Comparison of ENCODE assay signal across 8 cellular contexts in genomic region chr5:131164161-131164930, GRCh38.
DNase-seq lines count a peak whose midpoint lies in the region; ATAC-seq, FAIRE-seq and TF ChIP-seq lines count a peak whose summit lies in the region.

No MANE protein-coding gene starts in this region.

- H3K4me3 ChIP-seq in fibroblast of pulmonary artery (replicated peaks; ENCODE audit: low read depth, low read length) = peak overlapping the region; percentile 96

- no peaks in the 10 kb centered on the region for H3K9me3 Mint-ChIP-seq in nephron
- H3K9me3 Mint-ChIP-seq in stimulated activated naive CD8-positive, alpha-beta T cell treated with anti-CD3 and anti-CD28 coated beads, Interleukin-15, amount 100 ng/mL, for 72 hours = no peaks in the 10 kb centered on the region

- H3K27ac Mint-ChIP-seq in nephron = peak overlapping the region; percentile 96 to 98 (median 97)
- peak overlapping the region; percentile 96 to 97 for H3K27ac Mint-ChIP-seq in stimulated activated naive CD8-positive, alpha-beta T cell treated with anti-CD3 and anti-CD28 coated beads, Interleukin-15, amount 100 ng/mL, for 72 hours

- TF ChIP-seq CTCF in fibroblast of pulmonary artery (IDR thresholded peaks at IDR 0.05; ENCODE audit: low read length, missing control alignments) (no peak), nephron (IDR thresholded peaks at IDR 0.05; ENCODE audit: unreplicated experiment in 3 of 3) (no peak)

- ATAC-seq in GM21360 (IDR thresholded peaks at IDR 0.05; ENCODE audit: unreplicated experiment) = peak; percentile 65
- ATAC-seq in stimulated activated naive CD8-positive, alpha-beta T cell treated with anti-CD3 and anti-CD28 coated beads, Interleukin-15, amount 100 ng/mL, for 72 hours = peak; percentile 81

- H3K4me1 Mint-ChIP-seq in nephron = peaks cover 32% of the 10 kb centered on the region
- peaks cover 57% of the 10 kb centered on the region for H3K4me1 Mint-ChIP-seq in stimulated activated naive CD8-positive, alpha-beta T cell treated with anti-CD3 and anti-CD28 coated beads, Interleukin-15, amount 100 ng/mL, for 72 hours

- no peak for FAIRE-seq in RCC 7860 (lab: Jason Lieb, UNC)

- H3K36me3 Mint-ChIP-seq in nephron (ENCODE audit: low read depth) = peaks cover 37% of the 10 kb centered on the region

- no peaks in the 10 kb centered on the region for H3K27me3 Mint-ChIP-seq in nephron (ENCODE audit: low read depth)
- no peaks in the 10 kb centered on the region for H3K27me3 Mint-ChIP-seq in stimulated activated naive CD8-positive, alpha-beta T cell treated with anti-CD3 and anti-CD28 coated beads, Interleukin-15, amount 100 ng/mL, for 72 hours

- DNase-seq in D341Med (ENCODE audit: low spot score) = peak; percentile 77
- DNase-seq in HS-5 (ENCODE audit: low read depth) = peak; percentile 33
- DNase-seq in RCC 7860 (ENCODE audit: low spot score) = peak; percentile 42
- peak; percentile 66 for DNase-seq in activated effector memory CD4-positive, alpha-beta T cell treated with Interleukin-2 at 50 U/mL for 16 hours
- DNase-seq in fibroblast of pulmonary artery (ENCODE audit: low read depth) = peak; percentile 64
- DNase-seq in stimulated activated naive CD8-positive, alpha-beta T cell treated with anti-CD3 and anti-CD28 coated beads, Interleukin-15, amount 100 ng/mL, for 72 hours = peak; percentile 78 to 81

- peak overlapping the region; percentile 85 to 92 (median 91) for H3K4me3 Mint-ChIP-seq in nephron
- H3K4me3 Mint-ChIP-seq in stimulated activated naive CD8-positive, alpha-beta T cell treated with anti-CD3 and anti-CD28 coated beads, Interleukin-15, amount 100 ng/mL, for 72 hours = peak overlapping the region; percentile 93 to 94

Comparison
In these comparisons a context has a peak if more than half of its experiments do, and no peak if none do; other contexts are left out.
1. Peak in every context shown above with its lines: DNase-seq, ATAC-seq and H3K4me3 ChIP-seq.